23 cellular contexts compared by ENCODE assay signal in the genomic region with DNA sequence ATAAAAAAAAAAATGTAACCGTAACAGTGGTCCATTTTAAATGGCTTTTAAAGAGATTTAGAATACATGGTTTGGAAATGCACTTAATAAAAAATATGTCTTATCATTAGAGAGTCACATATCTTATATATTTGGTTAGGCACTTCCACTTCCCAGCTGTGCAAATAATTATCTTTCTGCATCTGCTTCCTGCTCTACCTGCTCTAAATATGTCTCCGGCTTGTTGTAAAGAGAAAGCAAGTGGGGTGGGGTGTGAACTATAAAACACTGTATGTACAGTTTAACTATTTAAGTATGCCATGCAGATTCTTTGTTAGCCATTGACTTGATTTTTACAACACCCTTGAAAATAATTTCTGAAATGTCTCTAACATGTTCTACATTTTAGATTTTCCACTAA.
DNase-seq lines count a peak whose midpoint lies in the region.
"Had no signal": no experiment of that assay in that cellular context is flagged by ENCODE, and none has a peak within 500 bp of the region (broad histone marks: within the 10 kb centered on the region; RNA-seq: fewer than 3 reads in every experiment).

No MANE protein-coding gene starts in this region.

- DNase-seq in COR-L47 (lab: John Stamatoyannopoulos, UW) (peak; percentile 32), NCI-H1105 (lab: John Stamatoyannopoulos, UW) (peak; percentile 61), NCI-H2196 treated with DMSO at 0.1 percent for 48 hours (lab: John Stamatoyannopoulos, UW; ENCODE audit: unreplicated experiment) (peak; percentile 29), SHP77 (lab: John Stamatoyannopoulos, UW) (peak; percentile 69 to 85), cerebellar nuclear complex (lab: John Stamatoyannopoulos, UW) (no peak), glomerular visceral epithelial cell (ENCODE audit: extremely low spot score) (no peak), UCSD-AML1 (lab: John Stamatoyannopoulos, UW; ENCODE audit: unreplicated experiment) (no peak), 8988T (no peak)
- DNase-seq: activated CD8-positive, alpha-beta T cell treated with anti-CD3 and anti-CD28 coated beads, Interleukin-2, amount 10 ng/mL, durations not matched to agents 7 days and 5 days; activated naive CD8-positive, alpha-beta T cell treated with anti-CD3 and anti-CD28 coated beads for 36 hours; activated T-cell treated with anti-CD3 and anti-CD28 coated beads for 4 hours; AML-193; aorta; CD4-positive, alpha-beta memory T cell; DMS79; endodermal cell; esophagus squamous epithelium; foreskin melanocyte; GDM1; MM.1S; NCI-H1930; NCI-H524 treated with DMSO at 0.1 percent for 48 hours; RPMI8226 had no signal

Comparison
In these comparisons a context has a peak if more than half of its experiments do, and no peak if none do; other contexts are left out.
1. DNase-seq: peak in COR-L47 (single experiment), NCI-H1105 (single experiment), NCI-H2196 treated with DMSO at 0.1 percent for 48 hours (single experiment) and SHP77 (2 of 2); none in cerebellar nuclear complex (0 of 2), glomerular visceral epithelial cell (single experiment), UCSD-AML1 (single experiment) and 8988T (single experiment).